22 cellular contexts compared by ENCODE assay signal in genomic region chr10:72483452-72483851, GRCh38.
DNase-seq lines count a peak whose midpoint lies in the region; ATAC-seq and TF ChIP-seq lines count a peak whose summit lies in the region.
"Had no signal": no experiment of that assay in that cellular context is flagged by ENCODE, and none has a peak within 500 bp of the region (broad histone marks: within the 10 kb centered on the region; RNA-seq: fewer than 3 reads in every experiment).

No MANE protein-coding gene starts in this region.

- no peak overlapping the region for H3K27ac ChIP-seq in upper lobe of right lung
- H3K27ac ChIP-seq: colonic mucosa, epithelial cell of prostate, thoracic aorta had no signal

- no peaks in the 10 kb centered on the region for H3K27me3 ChIP-seq in upper lobe of right lung
- H3K27me3 ChIP-seq: BE2C, colonic mucosa had no signal

- peak; percentile 76 for ATAC-seq in upper lobe of right lung
- ATAC-seq: GM12878; stimulated activated effector memory CD8-positive, alpha-beta T cell treated with anti-CD3 and anti-CD28 coated beads, Interleukin-12 subunit alpha, Interleukin-12 subunit beta, amount 100 ng/mL, for 72 hours had no signal

- intact Hi-C loops in upper lobe of right lung (cut with DNase I) = no loop called here

- H3K4me1 ChIP-seq in upper lobe of right lung = no peaks in the 10 kb centered on the region
- H3K4me1 ChIP-seq: BE2C, colonic mucosa had no signal

- H3K4me3 ChIP-seq in epithelial cell of esophagus (ENCODE audit: low read length) (no peak overlapping the region), upper lobe of right lung (no peak overlapping the region)
- H3K4me3 ChIP-seq: colonic mucosa, GM12878, lung, thoracic aorta had no signal

- peak; percentile 13 for DNase-seq in M059J (ENCODE audit: low read depth)
- peak; percentile 57 for DNase-seq in SIG-M5 (lab: John Stamatoyannopoulos, UW)
- DNase-seq in epithelial cell of esophagus (ENCODE audit: low read depth) = peak; percentile 67
- DNase-seq in upper lobe of right lung = no peak
- DNase-seq in foreskin melanocyte = no peak
- no peak for DNase-seq in Ammon's horn (ENCODE audit: low spot score)
- no peak for DNase-seq in occipital lobe (lab: John Stamatoyannopoulos, UW)
- DNase-seq: activated CD4-positive, alpha-beta T cell treated with anti-CD3 and anti-CD28 coated beads for 48 hours; activated CD8-positive, alpha-beta memory T cell treated with anti-CD3 and anti-CD28 coated beads, Interleukin-2, amount 50 U/mL, for 48 hours; aorta; colonic mucosa; HCEC 1CT; NCI-H1694 treated with DMSO at 0.1 percent for 48 hours; NCI-H345; SHP77 treated with DMSO at 0.1 percent for 48 hours; T-helper 9 cell had no signal

- H3K9me3 ChIP-seq in upper lobe of right lung = no peaks in the 10 kb centered on the region
- H3K9me3 ChIP-seq: BE2C, colonic mucosa, thoracic aorta had no signal

- no peaks in the 10 kb centered on the region for H3K36me3 ChIP-seq in upper lobe of right lung
- H3K36me3 ChIP-seq: BE2C, colonic mucosa, thoracic aorta had no signal

- TF ChIP-seq CTCF in epithelial cell of esophagus (IDR thresholded peaks at IDR 0.05; ENCODE audit: insufficient read depth, low read depth, low read length, missing control alignments) = no peak
- TF ChIP-seq CTCF in upper lobe of right lung (IDR thresholded peaks at IDR 0.05) = no peak

Comparison
In these comparisons a context has a peak if more than half of its experiments do, and no peak if none do; other contexts are left out.
1. DNase-seq: peak in M059J (single experiment), SIG-M5 (single experiment) and epithelial cell of esophagus (single experiment); none in upper lobe of right lung (single experiment), foreskin melanocyte (single experiment), Ammon's horn (single experiment) and occipital lobe (single experiment).